ENCODE assay signal across 8 cellular contexts in genomic region chr9:122816163-122816867, GRCh38. TPM values are rescaled to one million over a fixed set of nuclear protein-coding genes. Genes with fewer than 3 reads are reported as not detected.
DNase-seq lines count a peak whose midpoint lies in the region; ATAC-seq and TF ChIP-seq lines count a peak whose summit lies in the region.

No MANE protein-coding gene starts in this region.

- H3K36me3 ChIP-seq in stomach, result peaks cover 4 to 49% (median 39%) of the 10 kb centered on the region in 4 donors

- WGBS in stomach, 5 donors, result 73 to 79% (median 75%) methylated on average over 17 of the region's 17 CpGs

- H3K36me3 Mint-ChIP-seq in immature natural killer cell, result peaks cover 0 to 18% (median 8%) of the 10 kb centered on the region in 3 donors

- H3K27me3 Mint-ChIP-seq in immature natural killer cell (ENCODE audit: low read depth in 3 of 3), result no peaks in the 10 kb centered on the region

- H3K4me1 ChIP-seq in stomach, result peaks cover 0 to 37% (median 10%) of the 10 kb centered on the region in 4 donors

- H3K4me3 ChIP-seq in stomach, result no peak overlapping the region

- no peaks in the 10 kb centered on the region for H3K9me3 Mint-ChIP-seq in immature natural killer cell

- ATAC-seq in HG03196 (IDR thresholded peaks at IDR 0.05; ENCODE audit: unreplicated experiment), result peak; percentile 63
- ATAC-seq in GM19023 (IDR thresholded peaks at IDR 0.05; ENCODE audit: unreplicated experiment), result no peak

- no peaks in the 10 kb centered on the region for H3K27me3 ChIP-seq in stomach

- no peak for TF ChIP-seq POLR2A in stomach (IDR thresholded peaks at IDR 0.05)

- no peaks in the 10 kb centered on the region for H3K9me3 ChIP-seq in stomach

- TF ChIP-seq EP300 in stomach (IDR thresholded peaks at IDR 0.05), result no peak

- H3K4me3 Mint-ChIP-seq in immature natural killer cell, result peak overlapping the region; percentile 79 to 91 (median 87)

- DNase-seq in activated T-cell treated with anti-CD3 and anti-CD28 coated beads, Interleukin-2, amount 50 U/mL, for 1 hour, result peak; percentile 54
- DNase-seq in immature natural killer cell, result peak; percentile 52 to 61 (median 55)
- no peak for DNase-seq in stomach
- DNase-seq in posterior vena cava (ENCODE audit: low spot score), result no peak
- no peak for DNase-seq in SK-N-DZ (ENCODE audit: low spot score)
- DNase-seq in NCI-H2171 (lab: John Stamatoyannopoulos, UW), result no peak

- peak overlapping the region; percentile 93 to 97 (median 96) for H3K27ac Mint-ChIP-seq in immature natural killer cell

- no peak for TF ChIP-seq CTCF in stomach (IDR thresholded peaks at IDR 0.05)

- intact Hi-C loops in stomach (cut with DNase I; ENCODE audit: low total_unique reads), result no loop called here
- intact Hi-C loops in posterior vena cava (cut with DNase I), result loop anchor here (10.0 kb wide), 2 partner anchors 352 to 692 kb away; no protein-coding TSS in a partner anchor

- peaks cover 29 to 38% of the 10 kb centered on the region in 2 donors for H3K4me1 Mint-ChIP-seq in immature natural killer cell

- peak overlapping the region in 4 of 5 donors; percentile 14 to 57 (median 33) for H3K27ac ChIP-seq in stomach

RNA-seq across cellular contexts. Expression of gene PDCL, which starts 12.1 kb away (rescaled TPM):
- polyA plus RNA-seq in immature natural killer cell (10 to 100 TPM; 10.0 to 14.0 (median 13.6) TPM), stomach (10 to 100 TPM in 1 of 3 donors, 1 to 10 TPM in 2; 5.5 to 11.8 (median 10.0) TPM)
- total RNA-seq in stomach (10 to 100 TPM in 3 of 5 donors, 1 to 10 TPM in 2; 5.8 to 35.4 (median 11.6) TPM), posterior vena cava (10 to 100 TPM; 12.1 to 15.8 TPM)
- polyA plus RNA-seq in SK-N-DZ (2014; cell fraction: cytosol; rRNA removed), result 40.3 and 42.8 TPM in 2 replicates
- polyA plus RNA-seq in SK-N-DZ (2014; cell fraction: nucleus; rRNA removed), result 14.8 and 18.6 TPM in 2 replicates

RNA-seq across cellular contexts. Expression of gene OR1K1, which starts 16.4 kb away (rescaled TPM):
- polyA plus RNA-seq in immature natural killer cell (not detected), stomach (not detected)
- total RNA-seq in stomach (not detected), posterior vena cava (not detected)
- not detected in 2 replicates for polyA plus RNA-seq in SK-N-DZ (2014; cell fraction: cytosol; rRNA removed)
- polyA plus RNA-seq in SK-N-DZ (2014; cell fraction: nucleus; rRNA removed), result not detected in 2 replicates

RNA-seq across cellular contexts. Expression of gene OR5C1, which starts 27.6 kb away (rescaled TPM):
- polyA plus RNA-seq in immature natural killer cell (not detected), stomach (not detected)
- total RNA-seq in stomach (not detected), posterior vena cava (not detected)
- not detected in 2 replicates for polyA plus RNA-seq in SK-N-DZ (2014; cell fraction: cytosol; rRNA removed)
- polyA plus RNA-seq in SK-N-DZ (2014; cell fraction: nucleus; rRNA removed), result not detected in 2 replicates

Comparison
In these comparisons a context has a peak if more than half of its experiments do, and no peak if none do; other contexts are left out.
1. DNase-seq: peak in activated T-cell treated with anti-CD3 and anti-CD28 coated beads, Interleukin-2, amount 50 U/mL, for 1 hour (single experiment) and immature natural killer cell (3 of 3); none in stomach (single experiment), posterior vena cava (single experiment), SK-N-DZ (single experiment) and NCI-H2171 (single experiment).